ENCODE assay signal across 24 cellular contexts in the genomic region with DNA sequence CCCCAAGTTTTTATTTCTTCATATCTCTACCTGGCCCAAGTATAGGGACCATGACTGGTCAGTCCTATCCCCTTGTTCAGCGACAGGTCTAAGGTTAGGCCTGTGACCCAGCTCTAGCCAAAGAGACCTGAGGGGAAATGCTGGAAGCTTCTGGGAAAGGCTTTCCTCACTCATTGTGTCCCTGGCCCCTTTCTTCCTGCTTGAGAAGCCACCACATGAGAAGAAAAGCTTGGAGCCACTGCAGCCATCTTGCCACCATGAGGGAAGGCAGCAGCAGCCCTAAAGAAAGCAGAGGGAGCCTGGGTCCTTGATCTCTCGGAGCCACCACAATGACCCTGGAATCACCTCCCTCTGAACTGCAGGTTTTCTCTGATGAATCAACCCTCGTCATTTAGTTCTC. TPM values are rescaled to one million over a fixed set of nuclear protein-coding genes. Genes with fewer than 3 reads are reported as not detected.
"Had no signal": no experiment of that assay in that cellular context is flagged by ENCODE, and none has a peak within 500 bp of the region (broad histone marks: within the 10 kb centered on the region; RNA-seq: fewer than 3 reads in every experiment).

No MANE protein-coding gene starts in this region.

- H3K27ac ChIP-seq: body of pancreas, cardiac muscle cell, parathyroid adenoma, psoas muscle, sigmoid colon, tibial nerve had no signal

- H2AFZ ChIP-seq: parathyroid adenoma had no signal

- H3K27me3 ChIP-seq: body of pancreas, cardiac muscle cell, sigmoid colon, tibial nerve had no signal

- H3K79me2 ChIP-seq: parathyroid adenoma had no signal

- H3K36me3 ChIP-seq: cardiac muscle cell, sigmoid colon, tibial nerve had no signal

- ATAC-seq: activated naive CD4-positive, alpha-beta T cell treated with anti-CD3 and anti-CD28 coated beads, Interleukin-2, amount 50 U/mL, for 72 hours; activated T-cell treated with anti-CD3 and anti-CD28 coated beads, Interleukin-2, amount 50 U/mL, for 72 hours; body of pancreas; psoas muscle had no signal

- DNase-seq: activated CD4-positive, alpha-beta T cell treated with anti-CD3 and anti-CD28 coated beads for 4 hours; activated CD4-positive, alpha-beta T cell treated with anti-CD3 and anti-CD28 coated beads, Interleukin-2, amount 50 U/mL, for 4 hours; activated naive CD4-positive, alpha-beta T cell; activated T-cell treated with anti-CD3 and anti-CD28 coated beads for 4 hours; activated T-cell treated with anti-CD3 and anti-CD28 coated beads, Interleukin-2, amount 50 U/mL, for 72 hours; anterior cingulate cortex; body of pancreas; cerebellar nuclear complex; cortex of kidney; left cardiac atrium; mammary epithelial cell; naive B cell; nephron progenitor cell; nucleus accumbens; psoas muscle; sigmoid colon; stimulated activated CD4-positive, alpha-beta T cell treated with anti-CD3 and anti-CD28 coated beads, Interleukin-15, amount 100 ng/mL, for 24 hours; stimulated activated CD4-positive, alpha-beta T cell treated with anti-CD3 and anti-CD28 coated beads, Interleukin-2, amount 100 ng/mL, for 24 hours; stimulated activated naive CD4-positive, alpha-beta T cell had no signal

- H3K9me3 ChIP-seq: body of pancreas, psoas muscle, sigmoid colon, tibial nerve had no signal

- H3K9ac ChIP-seq: parathyroid adenoma had no signal

- H3K4me3 ChIP-seq: body of pancreas, cardiac muscle cell, psoas muscle, sigmoid colon, tibial nerve had no signal

- H3K4me1 ChIP-seq: body of pancreas, parathyroid adenoma, psoas muscle, sigmoid colon had no signal

RNA-seq across cellular contexts. Expression of gene BATF3, which starts 47.7 kb away (rescaled TPM):
- total RNA-seq: mammary epithelial cell had no signal
- polyA plus RNA-seq: keratinocyte had no signal
